In genomic region chr4:147831452-147832192, GRCh38 we compare ENCODE assay signal across 8 cellular contexts.
DNase-seq lines count a peak whose midpoint lies in the region; ATAC-seq and TF ChIP-seq lines count a peak whose summit lies in the region.

No MANE protein-coding gene starts in this region.

- peak overlapping the region; percentile 74 for H3K9ac ChIP-seq in skeletal muscle satellite cell (ENCODE audit: low read depth, low read length)

- H3K4me1 ChIP-seq in left ventricle myocardium inferior (peaks cover 75% of the 10 kb centered on the region), skeletal muscle satellite cell (ENCODE audit: control insufficient read depth, insufficient read depth, low read length) (peaks cover 72% of the 10 kb centered on the region)

- H3K27me3 Mint-ChIP-seq in activated T-helper 2 cell treated with anti-CD3 and anti-CD28 coated beads, Interferon-gamma antibody, Interleukin-2, Interleukin-4, amounts not matched to agents 10 μg/mL and 5 μg/mL and 100 μg/mL, durations not matched to agents 14 hours and 24 hours and 36 hours (ENCODE audit: low read depth) = no peaks in the 10 kb centered on the region

- H3K4me3 Mint-ChIP-seq in activated T-helper 2 cell treated with anti-CD3 and anti-CD28 coated beads, Interferon-gamma antibody, Interleukin-2, Interleukin-4, amounts not matched to agents 10 μg/mL and 5 μg/mL and 100 μg/mL, durations not matched to agents 14 hours and 24 hours and 36 hours (ENCODE audit: low read depth) = no peak overlapping the region

- H3K4me1 Mint-ChIP-seq in activated T-helper 2 cell treated with anti-CD3 and anti-CD28 coated beads, Interferon-gamma antibody, Interleukin-2, Interleukin-4, amounts not matched to agents 10 μg/mL and 5 μg/mL and 100 μg/mL, durations not matched to agents 14 hours and 24 hours and 36 hours (ENCODE audit: low read depth) = peaks cover 18% of the 10 kb centered on the region

- H3K9me3 Mint-ChIP-seq in activated T-helper 2 cell treated with anti-CD3 and anti-CD28 coated beads, Interferon-gamma antibody, Interleukin-2, Interleukin-4, amounts not matched to agents 10 μg/mL and 5 μg/mL and 100 μg/mL, durations not matched to agents 14 hours and 24 hours and 36 hours = no peaks in the 10 kb centered on the region

- intact Hi-C loops in left ventricle myocardium inferior (cut with micrococcal nuclease) = no loop called here
- intact Hi-C loops in activated T-helper 2 cell treated with anti-CD3 and anti-CD28 coated beads, Interferon-gamma antibody, Interleukin-2, Interleukin-4, amounts not matched to agents 10 μg/mL and 5 μg/mL and 100 μg/mL, durations not matched to agents 14 hours and 24 hours and 36 hours (cut with micrococcal nuclease) = no loop called here

- H3K27ac ChIP-seq in left ventricle myocardium inferior (replicated peaks) = peak overlapping the region; percentile 92

- peaks cover 3% of the 10 kb centered on the region for H3K36me3 ChIP-seq in left ventricle myocardium inferior
- peaks cover 11% of the 10 kb centered on the region for H3K36me3 ChIP-seq in skeletal muscle satellite cell (ENCODE audit: insufficient read depth, low read length)

- H3K27me3 ChIP-seq in left ventricle myocardium inferior (ENCODE audit: low read depth) (no peaks in the 10 kb centered on the region), skeletal muscle satellite cell (ENCODE audit: control insufficient read depth, insufficient read depth, low read length) (no peaks in the 10 kb centered on the region)

- H3K36me3 Mint-ChIP-seq in activated T-helper 2 cell treated with anti-CD3 and anti-CD28 coated beads, Interferon-gamma antibody, Interleukin-2, Interleukin-4, amounts not matched to agents 10 μg/mL and 5 μg/mL and 100 μg/mL, durations not matched to agents 14 hours and 24 hours and 36 hours (ENCODE audit: low read depth) = peaks cover 19% of the 10 kb centered on the region

- peak overlapping the region; percentile 66 for H3K4me2 ChIP-seq in skeletal muscle satellite cell (ENCODE audit: low read length)

- H3K4me3 ChIP-seq in left ventricle myocardium inferior (no peak overlapping the region), skeletal muscle satellite cell (ENCODE audit: low read length) (peak overlapping the region; percentile 40)

- H3K9me3 ChIP-seq in left ventricle myocardium inferior (replicated peaks) (no peaks in the 10 kb centered on the region), skeletal muscle satellite cell (replicated peaks; ENCODE audit: low read length) (no peaks in the 10 kb centered on the region)

- DNase-seq in GM04504 (ENCODE audit: low read depth) (peak; percentile 64), SKM-1 (lab: John Stamatoyannopoulos, UW; ENCODE audit: unreplicated experiment) (peak; percentile 39), left ventricle myocardium inferior (no peak), NCI-H345 (lab: John Stamatoyannopoulos, UW) (no peak)
- no peak for DNase-seq in activated T-helper 2 cell treated with anti-CD3 and anti-CD28 coated beads, Interferon-gamma antibody, Interleukin-2, Interleukin-4, amounts not matched to agents 10 μg/mL and 5 μg/mL and 100 μg/mL, durations not matched to agents 14 hours and 24 hours and 36 hours (ENCODE audit: low spot score)

- H3K27ac Mint-ChIP-seq in activated T-helper 2 cell treated with anti-CD3 and anti-CD28 coated beads, Interferon-gamma antibody, Interleukin-2, Interleukin-4, amounts not matched to agents 10 μg/mL and 5 μg/mL and 100 μg/mL, durations not matched to agents 14 hours and 24 hours and 36 hours = no peak overlapping the region

- TF ChIP-seq CTCF in left ventricle myocardium inferior (IDR thresholded peaks at IDR 0.05; ENCODE audit: borderline replicate concordance) = no peak

- no peak for ATAC-seq in GM21381 (IDR thresholded peaks at IDR 0.05; ENCODE audit: unreplicated experiment)
- no peak for ATAC-seq in HG02623 (IDR thresholded peaks at IDR 0.05; ENCODE audit: unreplicated experiment)

Comparison
In these comparisons a context has a peak if more than half of its experiments do, and no peak if none do; other contexts are left out.
1. DNase-seq: peak in GM04504 (single experiment) and SKM-1 (single experiment); none in left ventricle myocardium inferior (single experiment), activated T-helper 2 cell treated with anti-CD3 and anti-CD28 coated beads, Interferon-gamma antibody, Interleukin-2, Interleukin-4, amounts not matched to agents 10 μg/mL and 5 μg/mL and 100 μg/mL, durations not matched to agents 14 hours and 24 hours and 36 hours (single experiment) and NCI-H345 (single experiment).